ENCODE assay signal across 29 cellular contexts in genomic region chrX:97683256-97683655, GRCh38.
"Had no signal": no experiment of that assay in that cellular context is flagged by ENCODE, and none has a peak within 500 bp of the region (broad histone marks: within the 10 kb centered on the region; RNA-seq: fewer than 3 reads in every experiment).

No MANE protein-coding gene starts in this region.

- H3K9me3 Mint-ChIP-seq: activated naive CD4-positive, alpha-beta T cell treated with anti-CD3 and anti-CD28 coated beads, Interleukin-2, amount 50 U/mL, for 72 hours; activated naive CD8-positive, alpha-beta T cell treated with anti-CD3 and anti-CD28 coated beads, Interleukin-2, amount 50 U/mL, for 24 hours; activated T-cell treated with anti-CD3 and anti-CD28 coated beads, Interleukin-2, amount 50 U/mL, for 24 hours; activated T-helper 1 cell treated with anti-CD3 and anti-CD28 coated beads, Interleukin-12 subunit alpha, Interleukin-12 subunit beta, Interleukin-2, Interleukin-4 antibody, amounts not matched to agents 30 ng/mL and 10 ng/mL and 1 ng/mL, durations not matched to agents 14 hours and 24 hours and 36 hours; T-helper 1 cell treated with Interleukin-12 subunit alpha and Interleukin-12 subunit beta and Interleukin-4 antibody, amounts not matched to agents 30 μg/mL and 1 μg/mL, for 36 hours had no signal

- H3K4me3 ChIP-seq: ascending aorta, body of pancreas, cardiac muscle cell, K562, Peyer's patch, SJSA1 had no signal

- H3K4me3 Mint-ChIP-seq: activated CD8-positive, alpha-beta T cell treated with anti-CD3 and anti-CD28 coated beads, Interleukin-2, amount 10 ng/mL, durations not matched to agents 7 days and 5 days; activated naive CD8-positive, alpha-beta T cell treated with anti-CD3 and anti-CD28 coated beads, Interleukin-2, amount 50 U/mL, for 24 hours; activated T-cell treated with anti-CD3 and anti-CD28 coated beads, Interleukin-2, amount 50 U/mL, for 24 hours; activated T-helper 1 cell treated with anti-CD3 and anti-CD28 coated beads, Interleukin-12 subunit alpha, Interleukin-12 subunit beta, Interleukin-2, Interleukin-4 antibody, amounts not matched to agents 30 ng/mL and 10 ng/mL and 1 ng/mL, durations not matched to agents 14 hours and 24 hours and 36 hours; T-helper 1 cell treated with Interleukin-12 subunit alpha and Interleukin-12 subunit beta and Interleukin-4 antibody, amounts not matched to agents 30 μg/mL and 1 μg/mL, for 36 hours; WTC11 had no signal

- DNase-seq: activated CD4-positive, alpha-beta T cell treated with anti-CD3 and anti-CD28 coated beads for 48 hours; activated CD4-positive, alpha-beta T cell treated with anti-CD3 and anti-CD28 coated beads, Interleukin-2, amount 50 U/mL, for 4 hours; activated CD4-positive, CD25-positive, alpha-beta regulatory T cell treated with anti-CD3 and anti-CD28 coated beads, Interleukin-2, amount 50 U/mL, for 72 hours; activated CD8-positive, alpha-beta T cell treated with anti-CD3 and anti-CD28 coated beads, Interleukin-2, amount 10 ng/mL, durations not matched to agents 7 days and 5 days; activated effector memory CD4-positive, alpha-beta T cell treated with anti-CD3 and anti-CD28 coated beads, Interleukin-2, amount 50 U/mL, for 16 hours; activated naive CD4-positive, alpha-beta T cell treated with Interleukin-2 at 50 U/mL for 16 hours; activated naive CD8-positive, alpha-beta T cell treated with anti-CD3 and anti-CD28 coated beads, Interleukin-2, amount 50 U/mL, for 24 hours; activated T-cell treated with anti-CD3 and anti-CD28 coated beads, Interleukin-2, amount 50 U/mL, for 24 hours; amniotic stem cell; body of pancreas; Karpas-422; NCI-H1092; NCI-H1417; NCI-H1930; NCI-H345; NCI-H510A; NCI-H526 treated with DMSO at 0.1 percent for 48 hours; Peyer's patch; SHP77; SW 1271 had no signal

- H3K9me3 ChIP-seq: ascending aorta, body of pancreas, Peyer's patch, SJSA1 had no signal

- ATAC-seq: activated CD8-positive, alpha-beta T cell treated with anti-CD3 and anti-CD28 coated beads, Interleukin-2, amount 10 ng/mL, durations not matched to agents 7 days and 5 days; activated naive CD4-positive, alpha-beta T cell treated with anti-CD3 and anti-CD28 coated beads, Interleukin-2, amount 50 U/mL, for 72 hours; activated naive CD8-positive, alpha-beta T cell treated with anti-CD3 and anti-CD28 coated beads, Interleukin-2, amount 50 U/mL, for 24 hours; body of pancreas; K562; SK-N-SH treated with all-trans-retinoic acid at 6 μM for 48 hours; WTC11 had no signal

- H3K27me3 ChIP-seq: ascending aorta, body of pancreas, cardiac muscle cell, Peyer's patch, SJSA1 had no signal

- H3K27ac Mint-ChIP-seq: activated CD8-positive, alpha-beta T cell treated with anti-CD3 and anti-CD28 coated beads, Interleukin-2, amount 10 ng/mL, durations not matched to agents 7 days and 5 days; activated naive CD4-positive, alpha-beta T cell treated with anti-CD3 and anti-CD28 coated beads, Interleukin-2, amount 50 U/mL, for 72 hours; activated naive CD8-positive, alpha-beta T cell treated with anti-CD3 and anti-CD28 coated beads, Interleukin-2, amount 50 U/mL, for 24 hours; activated T-cell treated with anti-CD3 and anti-CD28 coated beads, Interleukin-2, amount 50 U/mL, for 24 hours; activated T-helper 1 cell treated with anti-CD3 and anti-CD28 coated beads, Interleukin-12 subunit alpha, Interleukin-12 subunit beta, Interleukin-2, Interleukin-4 antibody, amounts not matched to agents 30 ng/mL and 10 ng/mL and 1 ng/mL, durations not matched to agents 14 hours and 24 hours and 36 hours; T-helper 1 cell treated with Interleukin-12 subunit alpha and Interleukin-12 subunit beta and Interleukin-4 antibody, amounts not matched to agents 30 μg/mL and 1 μg/mL, for 36 hours; WTC11 had no signal

- H3K4me1 ChIP-seq: ascending aorta, body of pancreas, Peyer's patch, SJSA1 had no signal

- H3K4me1 Mint-ChIP-seq: activated naive CD8-positive, alpha-beta T cell treated with anti-CD3 and anti-CD28 coated beads, Interleukin-2, amount 50 U/mL, for 24 hours had no signal

- H3K27me3 Mint-ChIP-seq: activated naive CD8-positive, alpha-beta T cell treated with anti-CD3 and anti-CD28 coated beads, Interleukin-2, amount 50 U/mL, for 24 hours had no signal

- H3K36me3 ChIP-seq: ascending aorta, cardiac muscle cell, Peyer's patch, SJSA1 had no signal

- H3K36me3 Mint-ChIP-seq: activated naive CD4-positive, alpha-beta T cell treated with anti-CD3 and anti-CD28 coated beads, Interleukin-2, amount 50 U/mL, for 72 hours had no signal

- FAIRE-seq: K562 had no signal

- H3K27ac ChIP-seq: ascending aorta, body of pancreas, cardiac muscle cell, Peyer's patch, SJSA1 had no signal
